Comparison of ENCODE assay signal across 20 cellular contexts in the genomic region with DNA sequence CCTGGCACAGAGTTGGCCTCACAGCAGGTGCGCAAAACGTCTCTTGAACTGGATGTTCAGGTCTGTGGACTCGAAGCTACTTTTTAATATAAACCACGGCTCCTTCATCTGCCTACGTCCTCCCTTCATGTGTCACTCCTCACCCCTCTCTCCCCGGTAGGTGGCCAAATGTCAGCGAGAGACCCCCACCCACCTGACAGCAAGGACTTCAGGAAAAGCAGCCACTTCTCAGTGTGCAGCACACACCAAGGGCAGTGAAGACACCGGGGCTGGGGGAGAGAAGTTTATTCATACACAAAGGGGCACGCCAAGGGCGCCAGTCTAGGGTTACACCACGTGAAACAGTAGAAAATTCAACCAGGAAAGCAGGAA.
DNase-seq lines count a peak whose midpoint lies in the region; ATAC-seq and TF ChIP-seq lines count a peak whose summit lies in the region.
"Had no signal": no experiment of that assay in that cellular context is flagged by ENCODE, and none has a peak within 500 bp of the region (broad histone marks: within the 10 kb centered on the region; RNA-seq: fewer than 3 reads in every experiment).

No MANE protein-coding gene starts in this region.

- DNase-seq in T-helper 1 cell = no peak
- no peak for DNase-seq in A673 (ENCODE audit: low spot score)
- no peak for DNase-seq in activated CD4-positive, alpha-beta memory T cell treated with anti-CD3 and anti-CD28 coated beads, Interleukin-2, amount 10 ng/mL, durations not matched to agents 7 days and 5 days
- DNase-seq: activated CD4-positive, alpha-beta T cell treated with anti-CD3 and anti-CD28 coated beads, Interleukin-2, amount 50 U/mL, for 48 hours; activated gamma-delta T cell treated with Interleukin-2 at 50 U/mL for 16 hours; body of pancreas; erythroblast; GOT3; IMR-90; mammary epithelial cell; MM.1S; NCI-H1930; upper lobe of left lung had no signal

- no peaks in the 10 kb centered on the region for H3K36me3 Mint-ChIP-seq in T-helper 1 cell treated with Interleukin-12 subunit alpha and Interleukin-12 subunit beta and Interleukin-4 antibody, amounts not matched to agents 30 μg/mL and 1 μg/mL, for 36 hours (ENCODE audit: low read depth)
- no peaks in the 10 kb centered on the region for H3K36me3 Mint-ChIP-seq in activated CD4-positive, alpha-beta memory T cell treated with anti-CD3 and anti-CD28 coated beads, Interleukin-2, amount 10 ng/mL, durations not matched to agents 7 days and 5 days (ENCODE audit: low read depth)

- H3K4me3 ChIP-seq in A673 (ENCODE audit: low read depth, low read length, poor library complexity, severe bottlenecking) (no peak overlapping the region), gastroesophageal sphincter (no peak overlapping the region)
- H3K4me3 ChIP-seq: body of pancreas, SJSA1, upper lobe of left lung had no signal

- H3K27me3 Mint-ChIP-seq in T-helper 1 cell treated with Interleukin-12 subunit alpha and Interleukin-12 subunit beta and Interleukin-4 antibody, amounts not matched to agents 30 μg/mL and 1 μg/mL, for 36 hours (ENCODE audit: low read depth) = no peaks in the 10 kb centered on the region
- H3K27me3 Mint-ChIP-seq in activated CD4-positive, alpha-beta memory T cell treated with anti-CD3 and anti-CD28 coated beads, Interleukin-2, amount 10 ng/mL, durations not matched to agents 7 days and 5 days = no peaks in the 10 kb centered on the region

- H3K27me3 ChIP-seq in A673 (replicated peaks; ENCODE audit: insufficient read depth, low read depth, low read length, poor library complexity) (no peaks in the 10 kb centered on the region), gastroesophageal sphincter (no peaks in the 10 kb centered on the region)
- H3K27me3 ChIP-seq: body of pancreas, SJSA1, upper lobe of left lung had no signal

- ATAC-seq in gastroesophageal sphincter (no peak), GM19395 (IDR thresholded peaks at IDR 0.05; ENCODE audit: unreplicated experiment) (no peak), HG02840 (IDR thresholded peaks at IDR 0.05; ENCODE audit: low FRiP score, unreplicated experiment) (no peak), HG02798 (IDR thresholded peaks at IDR 0.05; ENCODE audit: poor library complexity, unreplicated experiment) (no peak)
- ATAC-seq: body of pancreas had no signal

- POLR2A ChIA-PET in A673 (lab: Charles Lee; ENCODE audit: low non-redundant PET) = no interaction called here
- POLR2A ChIA-PET in activated CD4-positive, alpha-beta memory T cell treated with anti-CD3 and anti-CD28 coated beads, Interleukin-2, amount 10 ng/mL, durations not matched to agents 7 days and 5 days (lab: Charles Lee) = interaction anchor here (1.2 to 2.0 kb wide), 2 partner anchors 25 to 44 kb away, joined by 3 to 6 read pairs; no protein-coding TSS in a partner anchor

- 94 to 98% methylated on average over 2 to 5 of the region's 11 CpGs for WGBS in gastroesophageal sphincter (ENCODE audit: low coverage in 1 of 2), 2 donors

- H3K9me3 Mint-ChIP-seq in T-helper 1 cell treated with Interleukin-12 subunit alpha and Interleukin-12 subunit beta and Interleukin-4 antibody, amounts not matched to agents 30 μg/mL and 1 μg/mL, for 36 hours = no peaks in the 10 kb centered on the region
- no peaks in the 10 kb centered on the region for H3K9me3 Mint-ChIP-seq in activated CD4-positive, alpha-beta memory T cell treated with anti-CD3 and anti-CD28 coated beads, Interleukin-2, amount 10 ng/mL, durations not matched to agents 7 days and 5 days

- peak overlapping the region; percentile 19 for H3K4me3 Mint-ChIP-seq in T-helper 1 cell treated with Interleukin-12 subunit alpha and Interleukin-12 subunit beta and Interleukin-4 antibody, amounts not matched to agents 30 μg/mL and 1 μg/mL, for 36 hours
- peak overlapping the region; percentile 13 for H3K4me3 Mint-ChIP-seq in activated CD4-positive, alpha-beta memory T cell treated with anti-CD3 and anti-CD28 coated beads, Interleukin-2, amount 10 ng/mL, durations not matched to agents 7 days and 5 days

- intact Hi-C loops in A673 (cut with micrococcal nuclease; ENCODE audit: unreplicated experiment) = no loop called here

- peaks cover 19% of the 10 kb centered on the region for H3K4me1 Mint-ChIP-seq in T-helper 1 cell treated with Interleukin-12 subunit alpha and Interleukin-12 subunit beta and Interleukin-4 antibody, amounts not matched to agents 30 μg/mL and 1 μg/mL, for 36 hours (ENCODE audit: low read depth)
- H3K4me1 Mint-ChIP-seq in activated CD4-positive, alpha-beta memory T cell treated with anti-CD3 and anti-CD28 coated beads, Interleukin-2, amount 10 ng/mL, durations not matched to agents 7 days and 5 days = peaks cover 36% of the 10 kb centered on the region

- TF ChIP-seq POLR2A in gastroesophageal sphincter (IDR thresholded peaks at IDR 0.05) = no peak

- H3K27ac ChIP-seq in A673 (ENCODE audit: low read depth, low read length, poor library complexity, severe bottlenecking) = peak overlapping the region; percentile 25
- H3K27ac ChIP-seq in gastroesophageal sphincter = peak overlapping the region in 3 of 4 donors; percentile 37 to 62 (median 48)
- H3K27ac ChIP-seq: 22Rv1, body of pancreas, SJSA1, upper lobe of left lung had no signal

- H3K36me3 ChIP-seq in A673 (ENCODE audit: insufficient read depth, low read length, poor library complexity, severe bottlenecking) (peaks cover 8% of the 10 kb centered on the region), gastroesophageal sphincter (peaks cover 0 to 31% of the 10 kb centered on the region in 2 donors)

- CTCF ChIA-PET in A673 (lab: Charles Lee) = no interaction called here
- CTCF ChIA-PET in activated CD4-positive, alpha-beta memory T cell treated with anti-CD3 and anti-CD28 coated beads, Interleukin-2, amount 10 ng/mL, durations not matched to agents 7 days and 5 days (lab: Charles Lee) = no interaction called here

- TF ChIP-seq EP300 in gastroesophageal sphincter (IDR thresholded peaks at IDR 0.05) = no peak

- H3K9me3 ChIP-seq in A673 (ENCODE audit: low read depth, low read length, poor library complexity, severe bottlenecking) (no peaks in the 10 kb centered on the region), gastroesophageal sphincter (no peaks in the 10 kb centered on the region)
- H3K9me3 ChIP-seq: body of pancreas, SJSA1, upper lobe of left lung had no signal

- H3K4me1 ChIP-seq in A673 (ENCODE audit: insufficient read depth, low read length, poor library complexity, severe bottlenecking) (peaks cover 36% of the 10 kb centered on the region), gastroesophageal sphincter (peaks cover 0 to 47% (median 6%) of the 10 kb centered on the region in 3 donors)
- H3K4me1 ChIP-seq: body of pancreas, upper lobe of left lung had no signal

- BruUV-seq in A673 (replicated peaks; lab: Mats Ljungman, UMichigan) = no TSS peak

- peak overlapping the region; percentile 72 for H3K27ac Mint-ChIP-seq in T-helper 1 cell treated with Interleukin-12 subunit alpha and Interleukin-12 subunit beta and Interleukin-4 antibody, amounts not matched to agents 30 μg/mL and 1 μg/mL, for 36 hours
- peak overlapping the region; percentile 84 for H3K27ac Mint-ChIP-seq in activated CD4-positive, alpha-beta memory T cell treated with anti-CD3 and anti-CD28 coated beads, Interleukin-2, amount 10 ng/mL, durations not matched to agents 7 days and 5 days

- no peak for TF ChIP-seq CTCF in A673 (conservative IDR thresholded peaks at IDR 0.05; ENCODE audit: low read depth, low read length)
- no peak for TF ChIP-seq CTCF in gastroesophageal sphincter (IDR thresholded peaks at IDR 0.05)
